In the genomic region with DNA sequence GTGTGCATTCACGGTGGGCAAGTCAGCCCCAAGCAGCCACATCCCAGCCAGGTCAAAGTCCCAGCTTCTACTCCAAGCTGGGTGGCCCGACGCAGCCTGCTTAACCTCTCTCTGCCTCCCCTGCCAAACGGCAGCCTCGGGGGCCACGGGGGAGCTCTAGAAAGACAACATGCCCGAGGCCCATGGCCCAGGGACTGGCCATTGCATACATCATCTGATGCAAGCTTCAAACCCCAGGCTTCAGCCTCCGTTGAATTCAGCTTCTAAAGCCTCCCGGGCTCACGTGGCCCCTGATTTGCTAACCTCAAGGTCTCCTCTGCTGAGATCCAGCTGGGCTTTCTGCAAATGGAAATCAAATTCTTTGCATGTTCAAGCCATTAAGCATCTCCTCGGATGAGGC, we compare ENCODE assay signal across 13 cellular contexts.
A peak's percentile ranks its signal among the peaks of the same experiment; 100 is the strongest.
DNase-seq lines count a peak whose midpoint lies in the region; ATAC-seq and TF ChIP-seq lines count a peak whose summit lies in the region.
"Had no signal": no experiment of that assay in that cellular context is flagged by ENCODE, and none has a peak within 500 bp of the region (broad histone marks: within the 10 kb centered on the region; RNA-seq: fewer than 3 reads in every experiment).

No MANE protein-coding gene starts in this region.

- H3K4me3 Mint-ChIP-seq in stimulated activated memory B cell treated with anti-CD40 and anti-IgM and Interleukin-4, amounts not matched to agents 10 μg/mL and 1 μg/mL and 100 μg/mL, for 72 hours = no peak overlapping the region

- peaks cover 9% of the 10 kb centered on the region for H3K4me1 Mint-ChIP-seq in stimulated activated memory B cell treated with anti-CD40 and anti-IgM and Interleukin-4, amounts not matched to agents 10 μg/mL and 1 μg/mL and 100 μg/mL, for 72 hours

- no peak for TF ChIP-seq CTCF in tibial nerve (IDR thresholded peaks at IDR 0.05)

- H3K27me3 Mint-ChIP-seq in stimulated activated memory B cell treated with anti-CD40 and anti-IgM and Interleukin-4, amounts not matched to agents 10 μg/mL and 1 μg/mL and 100 μg/mL, for 72 hours = no peaks in the 10 kb centered on the region

- no peaks in the 10 kb centered on the region for H3K36me3 ChIP-seq in tibial nerve

- TF ChIP-seq POLR2A in tibial nerve (IDR thresholded peaks at IDR 0.05) = no peak

- ATAC-seq in stimulated activated memory B cell treated with anti-CD40 and anti-IgM and Interleukin-4, amounts not matched to agents 10 μg/mL and 1 μg/mL and 100 μg/mL, for 72 hours = peak; percentile 20
- no peak for ATAC-seq in HG03439 (IDR thresholded peaks at IDR 0.05; ENCODE audit: unreplicated experiment)

- peak; percentile 49 for DNase-seq in HuH-7.5 (ENCODE audit: low spot score)
- DNase-seq in dedifferentiated amniotic fluid mesenchymal stem cell (ENCODE audit: extremely low spot score) = peak; percentile 43
- DNase-seq in inferior parietal cortex (ENCODE audit: extremely low spot score) = peak; percentile 29
- no peak for DNase-seq in NCI-H2081 (lab: John Stamatoyannopoulos, UW)
- DNase-seq in medulla oblongata (ENCODE audit: extremely low spot score) = no peak
- DNase-seq in tibial nerve (ENCODE audit: low spot score in 2 of 2) = no peak
- DNase-seq: activated CD4-positive, alpha-beta T cell treated with anti-CD3 and anti-CD28 coated beads for 1 hour; activated gamma-delta T cell treated with Interleukin-2 at 50 U/mL for 16 hours; Caco-2; NCI-H345; SIG-M5 had no signal

- no peaks in the 10 kb centered on the region for H3K9me3 Mint-ChIP-seq in stimulated activated memory B cell treated with anti-CD40 and anti-IgM and Interleukin-4, amounts not matched to agents 10 μg/mL and 1 μg/mL and 100 μg/mL, for 72 hours

- WGBS in tibial nerve, 2 donors = 15 to 24% methylated on average over 7 to 11 of the region's 11 CpGs

- no peak overlapping the region for H3K27ac Mint-ChIP-seq in stimulated activated memory B cell treated with anti-CD40 and anti-IgM and Interleukin-4, amounts not matched to agents 10 μg/mL and 1 μg/mL and 100 μg/mL, for 72 hours

- H3K27ac ChIP-seq in tibial nerve = no peak overlapping the region

- H3K9me3 ChIP-seq in tibial nerve = no peaks in the 10 kb centered on the region
- H3K9me3 ChIP-seq: Caco-2 had no signal

- no peaks in the 10 kb centered on the region for H3K27me3 ChIP-seq in tibial nerve

- H3K4me3 ChIP-seq in tibial nerve = no peak overlapping the region

- peaks cover 0 to 34% (median 8%) of the 10 kb centered on the region in 4 donors for H3K4me1 ChIP-seq in tibial nerve
- H3K4me1 ChIP-seq: Caco-2 had no signal

- H3K36me3 Mint-ChIP-seq in stimulated activated memory B cell treated with anti-CD40 and anti-IgM and Interleukin-4, amounts not matched to agents 10 μg/mL and 1 μg/mL and 100 μg/mL, for 72 hours = peaks cover 10% of the 10 kb centered on the region

- TF ChIP-seq EP300 in tibial nerve (IDR thresholded peaks at IDR 0.05) = no peak

Comparison
In these comparisons a context has a peak if more than half of its experiments do, and no peak if none do; other contexts are left out.
1. DNase-seq: peak in HuH-7.5 (single experiment), dedifferentiated amniotic fluid mesenchymal stem cell (single experiment) and inferior parietal cortex (single experiment); none in NCI-H2081 (0 of 2), medulla oblongata (single experiment) and tibial nerve (0 of 2).